12 cellular contexts compared by ENCODE assay signal in the genomic region with DNA sequence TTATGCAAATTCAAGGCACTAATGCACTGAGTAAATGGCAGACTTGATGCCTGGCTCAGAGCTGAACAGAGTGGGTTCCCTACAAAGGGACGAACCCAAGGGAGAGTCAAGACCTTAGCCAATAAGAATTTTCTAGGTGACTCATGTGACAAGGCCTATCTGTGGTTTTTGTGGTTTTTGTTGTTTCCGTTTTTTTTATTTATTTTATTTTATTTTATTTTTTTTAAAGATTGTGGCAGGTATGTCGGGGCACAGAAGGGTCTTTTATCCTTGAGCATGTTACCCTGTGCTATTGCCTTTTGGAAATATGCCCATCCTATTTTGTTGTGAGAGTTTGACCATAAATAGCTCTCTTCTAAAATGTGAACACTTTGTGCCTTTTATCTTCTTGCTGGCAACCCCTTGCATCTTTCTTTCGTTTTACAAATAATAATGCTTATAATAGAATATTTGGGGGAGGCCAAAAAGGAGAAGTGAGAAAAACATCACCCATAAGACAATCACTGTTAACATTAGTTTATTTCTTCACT.
DNase-seq lines count a peak whose midpoint lies in the region; ATAC-seq lines count a peak whose summit lies in the region.
"Had no signal": no experiment of that assay in that cellular context is flagged by ENCODE, and none has a peak within 500 bp of the region (broad histone marks: within the 10 kb centered on the region; RNA-seq: fewer than 3 reads in every experiment).

No MANE protein-coding gene starts in this region.

- H3K27ac ChIP-seq in BLaER1 (peak overlapping the region; percentile 5; the same call in 1 of the 2 replicates), aorta (ENCODE audit: low read depth in 1 of 2, low read length in 2 of 2) (no peak overlapping the region)
- H3K27ac ChIP-seq: heart left ventricle had no signal

- WGBS in aorta, 2 donors = 75% methylated on average over 4 of the region's 4 CpGs

- no peaks in the 10 kb centered on the region for H3K27me3 ChIP-seq in BLaER1
- no peaks in the 10 kb centered on the region for H3K27me3 ChIP-seq in aorta (ENCODE audit: control insufficient read depth in 1 of 2, insufficient read depth in 2 of 2, low read length in 1 of 2)
- H3K27me3 ChIP-seq: heart left ventricle had no signal

- no peaks in the 10 kb centered on the region for H3K27me3 Mint-ChIP-seq in activated naive CD4-positive, alpha-beta T cell treated with anti-CD3 and anti-CD28 coated beads for 36 hours (ENCODE audit: low read depth)
- H3K27me3 Mint-ChIP-seq: activated naive CD4-positive, alpha-beta T cell treated with anti-CD3 and anti-CD28 coated beads, Interleukin-2, amount 50 U/mL, for 24 hours had no signal

- H3K9me3 Mint-ChIP-seq in activated naive CD4-positive, alpha-beta T cell treated with anti-CD3 and anti-CD28 coated beads for 36 hours = no peaks in the 10 kb centered on the region
- H3K9me3 Mint-ChIP-seq: activated naive CD4-positive, alpha-beta T cell treated with anti-CD3 and anti-CD28 coated beads, Interleukin-2, amount 50 U/mL, for 24 hours had no signal

- H4K20me1 ChIP-seq in BLaER1 = no peaks in the 10 kb centered on the region

- peak; percentile 92 for ATAC-seq in HG02678 (IDR thresholded peaks at IDR 0.05; ENCODE audit: unreplicated experiment)
- peak; percentile 96 for ATAC-seq in HG03469 (IDR thresholded peaks at IDR 0.05; ENCODE audit: unreplicated experiment)
- ATAC-seq in aorta (ENCODE audit: low FRiP score) = no peak
- ATAC-seq: heart left ventricle had no signal

- no peak overlapping the region for H3K27ac Mint-ChIP-seq in activated naive CD4-positive, alpha-beta T cell treated with anti-CD3 and anti-CD28 coated beads for 36 hours
- H3K27ac Mint-ChIP-seq: activated naive CD4-positive, alpha-beta T cell treated with anti-CD3 and anti-CD28 coated beads, Interleukin-2, amount 50 U/mL, for 24 hours had no signal

- H3K36me3 ChIP-seq in BLaER1 = no peaks in the 10 kb centered on the region
- no peaks in the 10 kb centered on the region for H3K36me3 ChIP-seq in aorta (ENCODE audit: control insufficient read depth in 1 of 2, insufficient read depth in 2 of 2, low read length in 1 of 2)
- H3K36me3 ChIP-seq: heart left ventricle had no signal

- intact Hi-C loops in activated naive CD4-positive, alpha-beta T cell treated with anti-CD3 and anti-CD28 coated beads for 36 hours (cut with micrococcal nuclease) = no loop called here
- intact Hi-C loops in aorta (cut with DNase I) = no loop called here

- no peaks in the 10 kb centered on the region for H3K4me1 Mint-ChIP-seq in activated naive CD4-positive, alpha-beta T cell treated with anti-CD3 and anti-CD28 coated beads for 36 hours (ENCODE audit: low read depth)
- H3K4me1 Mint-ChIP-seq: activated naive CD4-positive, alpha-beta T cell treated with anti-CD3 and anti-CD28 coated beads, Interleukin-2, amount 50 U/mL, for 24 hours had no signal

- H3K9ac ChIP-seq in BLaER1 = no peak overlapping the region

- H3K4me3 ChIP-seq in BLaER1 (no peak overlapping the region), aorta (ENCODE audit: low read length in 2 of 2) (no peak overlapping the region)
- H3K4me3 ChIP-seq: heart left ventricle had no signal

- CTCF ChIA-PET in activated naive CD4-positive, alpha-beta T cell treated with anti-CD3 and anti-CD28 coated beads for 36 hours (lab: Charles Lee) = no interaction called here

- H3K4me3 Mint-ChIP-seq in activated naive CD4-positive, alpha-beta T cell treated with anti-CD3 and anti-CD28 coated beads for 36 hours = no peak overlapping the region
- H3K4me3 Mint-ChIP-seq: activated naive CD4-positive, alpha-beta T cell treated with anti-CD3 and anti-CD28 coated beads, Interleukin-2, amount 50 U/mL, for 24 hours had no signal

- no peaks in the 10 kb centered on the region for H3K36me3 Mint-ChIP-seq in activated naive CD4-positive, alpha-beta T cell treated with anti-CD3 and anti-CD28 coated beads for 36 hours (ENCODE audit: low read depth)
- H3K36me3 Mint-ChIP-seq: activated naive CD4-positive, alpha-beta T cell treated with anti-CD3 and anti-CD28 coated beads, Interleukin-2, amount 50 U/mL, for 24 hours had no signal

- H3K4me1 ChIP-seq in BLaER1 (peaks cover 39% of the 10 kb centered on the region), aorta (ENCODE audit: control insufficient read depth in 1 of 2, insufficient read depth in 2 of 2, low read length in 2 of 2) (no peaks in the 10 kb centered on the region)
- H3K4me1 ChIP-seq: heart left ventricle had no signal

- in situ Hi-C loops in G401 (cut with HindIII; ENCODE audit: low sequenced_read_pairs) = no loop called here

- H3K4me2 ChIP-seq in BLaER1 = peak overlapping the region; percentile 75

- H3K9me3 ChIP-seq in BLaER1 (no peaks in the 10 kb centered on the region), aorta (ENCODE audit: control insufficient read depth, low read length) (peaks cover 2% of the 10 kb centered on the region)
- H3K9me3 ChIP-seq: heart left ventricle had no signal

- DNase-seq in GM19238 (ENCODE audit: insufficient read length, low spot score) = peak; percentile 33
- DNase-seq in activated naive CD4-positive, alpha-beta T cell treated with anti-CD3 and anti-CD28 coated beads for 36 hours = no peak
- no peak for DNase-seq in activated naive CD4-positive, alpha-beta T cell (lab: John Stamatoyannopoulos, UW)
- no peak for DNase-seq in G401 (ENCODE audit: low spot score)
- DNase-seq in aorta = no peak
- DNase-seq: activated CD4-positive, CD25-positive, alpha-beta regulatory T cell; heart left ventricle; KG1 had no signal
